In genomic region chr17:29533976-29534375, GRCh38 we compare ENCODE assay signal across 18 cellular contexts. TPM values are rescaled to one million over a fixed set of nuclear protein-coding genes. Genes with fewer than 3 reads are reported as not detected.
A peak's percentile ranks its signal among the peaks of the same experiment; 100 is the strongest.
DNase-seq lines count a peak whose midpoint lies in the region; ATAC-seq and TF ChIP-seq lines count a peak whose summit lies in the region.
"Had no signal": no experiment of that assay in that cellular context is flagged by ENCODE, and none has a peak within 500 bp of the region (broad histone marks: within the 10 kb centered on the region; RNA-seq: fewer than 3 reads in every experiment).

No MANE protein-coding gene starts in this region.

- H3K4me3 Mint-ChIP-seq in activated T-helper 17 cell treated with anti-CD3 and anti-CD28 coated beads, Interleukin-2, amount 50 U/mL, for 72 hours = no peak overlapping the region
- no peak overlapping the region for H3K4me3 Mint-ChIP-seq in dendritic cell treated with granulocyte-macrophage colony-stimulating factor and Interleukin-4, amounts not matched to agents 40 ng/mL and 50 ng/mL, for 4 days
- H3K4me3 Mint-ChIP-seq: CD4-positive, CD25-positive, alpha-beta regulatory T cell had no signal

- H3K36me3 ChIP-seq in osteoblast (ENCODE audit: insufficient read depth, low read length) (peaks cover 42% of the 10 kb centered on the region), transverse colon (peaks cover 0 to 33% (median 14%) of the 10 kb centered on the region in 4 donors)

- H3K9me3 ChIP-seq in osteoblast (ENCODE audit: low read depth, low read length) (no peaks in the 10 kb centered on the region), transverse colon (no peaks in the 10 kb centered on the region)
- H3K9me3 ChIP-seq: SJSA1 had no signal

- peaks cover under 1% of the 10 kb centered on the region for H4K20me1 ChIP-seq in osteoblast (ENCODE audit: insufficient read depth, low read length)

- H3K4me3 ChIP-seq in osteoblast (ENCODE audit: insufficient read depth, low read length) (no peak overlapping the region), transverse colon (no peak overlapping the region)
- H3K4me3 ChIP-seq: SJSA1 had no signal

- 92 to 93% methylated on average over 8 of the region's 8 CpGs for WGBS in transverse colon (ENCODE audit: low coverage in 1 of 2), 2 donors

- no peak for TF ChIP-seq CTCF in osteoblast (IDR thresholded peaks at IDR 0.05; ENCODE audit: extremely low read depth, low read depth, low read length)
- no peak for TF ChIP-seq CTCF in transverse colon (IDR thresholded peaks at IDR 0.05)

- no peak overlapping the region for H3K4me2 ChIP-seq in osteoblast (ENCODE audit: insufficient read depth, low read length)

- no peaks in the 10 kb centered on the region for H3K9me3 Mint-ChIP-seq in activated T-helper 17 cell treated with anti-CD3 and anti-CD28 coated beads, Interleukin-2, amount 50 U/mL, for 72 hours
- H3K9me3 Mint-ChIP-seq in dendritic cell treated with granulocyte-macrophage colony-stimulating factor and Interleukin-4, amounts not matched to agents 40 ng/mL and 50 ng/mL, for 4 days = no peaks in the 10 kb centered on the region
- H3K9me3 Mint-ChIP-seq: CD4-positive, CD25-positive, alpha-beta regulatory T cell had no signal

- peaks cover 72% of the 10 kb centered on the region for H3K36me3 Mint-ChIP-seq in activated T-helper 17 cell treated with anti-CD3 and anti-CD28 coated beads, Interleukin-2, amount 50 U/mL, for 72 hours (ENCODE audit: low read depth)
- H3K36me3 Mint-ChIP-seq in dendritic cell treated with granulocyte-macrophage colony-stimulating factor and Interleukin-4, amounts not matched to agents 40 ng/mL and 50 ng/mL, for 4 days (ENCODE audit: low read depth) = peaks cover 96% of the 10 kb centered on the region

- H3K27ac Mint-ChIP-seq in activated T-helper 17 cell treated with anti-CD3 and anti-CD28 coated beads, Interleukin-2, amount 50 U/mL, for 72 hours = peak overlapping the region; percentile 61
- H3K27ac Mint-ChIP-seq in dendritic cell treated with granulocyte-macrophage colony-stimulating factor and Interleukin-4, amounts not matched to agents 40 ng/mL and 50 ng/mL, for 4 days = peak overlapping the region; percentile 14
- H3K27ac Mint-ChIP-seq: CD4-positive, CD25-positive, alpha-beta regulatory T cell had no signal

- in situ Hi-C loops in transverse colon (cut with MboI; ENCODE audit: low pct_ligation_motif_present in 1 of 4, low pct_unique_long_range_greater_than_20kb in 1 of 4, low sequenced_read_pairs in 3 of 4) = loop anchor here in 3 of 4 donors (10.0 to 25.0 kb wide), 3 partner anchors 159 to 172 kb away; no protein-coding TSS in a partner anchor

- H3K27ac ChIP-seq in osteoblast (ENCODE audit: low read depth, low read length) (no peak overlapping the region), transverse colon (no peak overlapping the region)
- H3K27ac ChIP-seq: SJSA1 had no signal

- no peak for TF ChIP-seq POLR2A in transverse colon (IDR thresholded peaks at IDR 0.05)

- H3K27me3 ChIP-seq in osteoblast (ENCODE audit: insufficient read depth, low read length) = no peaks in the 10 kb centered on the region
- H3K27me3 ChIP-seq in transverse colon = no peaks in the 10 kb centered on the region
- H3K27me3 ChIP-seq: SJSA1 had no signal

- no peak for ATAC-seq in activated T-helper 17 cell treated with anti-CD3 and anti-CD28 coated beads, Interleukin-2, amount 50 U/mL, for 72 hours (replicated peaks)
- no peak for ATAC-seq in HG03342 (IDR thresholded peaks at IDR 0.05; ENCODE audit: unreplicated experiment)
- ATAC-seq: Right ventricle myocardium inferior had no signal

- H3K4me1 ChIP-seq in osteoblast (ENCODE audit: insufficient read depth, low read length) (no peaks in the 10 kb centered on the region), transverse colon (no peaks in the 10 kb centered on the region)
- H3K4me1 ChIP-seq: SJSA1 had no signal

- intact Hi-C loops in dendritic cell treated with granulocyte-macrophage colony-stimulating factor and Interleukin-4, amounts not matched to agents 40 ng/mL and 50 ng/mL, for 4 days (cut with micrococcal nuclease) = no loop called here
- intact Hi-C loops in transverse colon (cut with DNase I; ENCODE audit: low total_unique reads) = no loop called here

- DNase-seq in osteoblast (ENCODE audit: insufficient read length, low spot score, missing footprints) = peak; percentile 41
- DNase-seq in superior temporal gyrus (ENCODE audit: extremely low spot score) = peak; percentile 65
- DNase-seq in transverse colon = no peak
- DNase-seq in activated CD4-positive, alpha-beta T cell treated with anti-CD3 and anti-CD28 coated beads for 4 hours = no peak
- DNase-seq: CD4-positive, CD25-positive, alpha-beta regulatory T cell; DMS79; KG1; NCI-H1092; NCI-H1436; NCI-H187 treated with DMSO at 0.1 percent for 48 hours; NCI-H2107; NCI-H446 treated with DMSO at 0.1 percent for 48 hours; NCI-H526 treated with DMSO at 0.1 percent for 48 hours had no signal

- H3K79me2 ChIP-seq in osteoblast (ENCODE audit: insufficient read depth, low read length) = peaks cover 2% of the 10 kb centered on the region

- no peaks in the 10 kb centered on the region for H3K27me3 Mint-ChIP-seq in activated T-helper 17 cell treated with anti-CD3 and anti-CD28 coated beads, Interleukin-2, amount 50 U/mL, for 72 hours
- H3K27me3 Mint-ChIP-seq in dendritic cell treated with granulocyte-macrophage colony-stimulating factor and Interleukin-4, amounts not matched to agents 40 ng/mL and 50 ng/mL, for 4 days = no peaks in the 10 kb centered on the region
- H3K27me3 Mint-ChIP-seq: CD4-positive, CD25-positive, alpha-beta regulatory T cell had no signal

- no peaks in the 10 kb centered on the region for H3K4me1 Mint-ChIP-seq in activated T-helper 17 cell treated with anti-CD3 and anti-CD28 coated beads, Interleukin-2, amount 50 U/mL, for 72 hours
- no peaks in the 10 kb centered on the region for H3K4me1 Mint-ChIP-seq in dendritic cell treated with granulocyte-macrophage colony-stimulating factor and Interleukin-4, amounts not matched to agents 40 ng/mL and 50 ng/mL, for 4 days (ENCODE audit: low read depth)

- H2AFZ ChIP-seq in osteoblast (ENCODE audit: low read length) = no peak overlapping the region

- TF ChIP-seq EP300 in transverse colon (IDR thresholded peaks at IDR 0.05; ENCODE audit: low read depth) = no peak

RNA-seq across cellular contexts. Expression of gene ABHD15, which starts 32.9 kb away (rescaled TPM):
- 10 to 100 TPM; 10.1 to 15.1 TPM for total RNA-seq in activated T-helper 17 cell treated with anti-CD3 and anti-CD28 coated beads, Interleukin-2, amount 50 U/mL, for 72 hours
- total RNA-seq in osteoblast (8.8 and 9.4 TPM in 2 replicates), transverse colon (10 to 100 TPM; 18.7 to 38.0 (median 24.6) TPM)

RNA-seq across cellular contexts. Expression of gene TP53I13, which starts 34.5 kb away (rescaled TPM):
- total RNA-seq in activated T-helper 17 cell treated with anti-CD3 and anti-CD28 coated beads, Interleukin-2, amount 50 U/mL, for 72 hours = 10 to 100 TPM; 45.7 to 58.1 TPM
- total RNA-seq in osteoblast (57.2 and 57.5 TPM in 2 replicates), transverse colon (100 to 1,000 TPM in 1 of 4 donors, 10 to 100 TPM in 3; 47.8 to 144 (median 87.7) TPM)

RNA-seq across cellular contexts. Expression of gene GIT1, which starts 55.5 kb away (rescaled TPM):
- total RNA-seq in activated T-helper 17 cell treated with anti-CD3 and anti-CD28 coated beads, Interleukin-2, amount 50 U/mL, for 72 hours = 10 to 100 TPM; 52.4 to 65.7 TPM
- 31.8 and 34.4 TPM in 2 replicates for total RNA-seq in osteoblast
- 10 to 100 TPM; 39.2 to 71.8 (median 41.3) TPM for total RNA-seq in transverse colon

RNA-seq across cellular contexts. Expression of gene ANKRD13B, which starts 59.0 kb away (rescaled TPM):
- 10 to 100 TPM; 10.4 to 27.7 TPM for total RNA-seq in activated T-helper 17 cell treated with anti-CD3 and anti-CD28 coated beads, Interleukin-2, amount 50 U/mL, for 72 hours
- total RNA-seq in osteoblast (13.0 and 18.5 TPM in 2 replicates), transverse colon (1 to 10 TPM; 2.9 to 8.6 (median 5.6) TPM)

Comparison
In these comparisons a context has a peak if more than half of its experiments do, and no peak if none do; other contexts are left out.
1. DNase-seq: peak in osteoblast (single experiment) and superior temporal gyrus (single experiment); none in transverse colon (single experiment) and activated CD4-positive, alpha-beta T cell treated with anti-CD3 and anti-CD28 coated beads for 4 hours (0 of 2).